ENCODE assay signal across 8 cellular contexts in the genomic region with DNA sequence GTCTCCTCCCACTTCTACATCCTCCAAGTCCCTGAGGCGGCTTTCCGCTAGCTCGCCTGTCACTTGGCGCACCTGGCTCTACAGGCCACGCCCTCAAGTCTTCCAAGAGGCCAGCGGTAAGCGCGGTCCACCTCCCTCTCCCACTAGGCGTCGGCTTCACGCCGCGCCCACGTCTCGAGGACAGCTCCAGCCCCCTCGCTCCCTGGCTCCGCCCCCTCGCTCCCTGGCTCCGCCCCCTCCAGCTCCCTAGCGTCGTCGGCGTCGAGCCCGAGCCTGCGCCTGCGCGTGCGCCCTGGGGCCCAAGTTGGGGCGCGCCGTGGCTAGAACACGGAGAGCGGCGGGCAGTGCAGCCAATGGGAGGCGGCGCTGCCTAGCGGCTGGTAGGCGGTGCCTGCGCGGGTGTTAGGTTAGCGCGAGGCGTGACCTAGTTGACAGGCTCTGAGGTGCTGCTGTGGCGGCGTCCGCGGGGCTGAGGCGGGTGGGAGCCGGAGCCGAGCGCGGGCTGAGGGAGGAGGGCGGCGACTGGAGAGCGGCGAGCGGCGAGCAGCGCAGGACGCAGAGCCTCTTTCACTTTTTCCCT. TPM values are rescaled to one million over a fixed set of nuclear protein-coding genes. Genes with fewer than 3 reads are reported as not detected.
A peak's percentile ranks its signal among the peaks of the same experiment; 100 is the strongest.
DNase-seq lines count a peak whose midpoint lies in the region; ATAC-seq and TF ChIP-seq lines count a peak whose summit lies in the region.

Gene MACROD2, plus strand, starts transcription at position 431 of the 580 bp plus-strand sequence.

- TF ChIP-seq CTCF in HFF-Myc (IDR thresholded peaks at IDR 0.05; ENCODE audit: low read depth, low read length, missing control alignments), result no peak
- no peak for TF ChIP-seq CTCF in activated CD8-positive, alpha-beta T cell treated with anti-CD3 and anti-CD28 coated beads for 36 hours (IDR thresholded peaks at IDR 0.05)

- CTCF ChIA-PET in activated CD8-positive, alpha-beta T cell treated with anti-CD3 and anti-CD28 coated beads for 36 hours (lab: Charles Lee), result no interaction called here

- ATAC-seq in activated CD8-positive, alpha-beta T cell treated with anti-CD3 and anti-CD28 coated beads for 36 hours, result peak; percentile 76
- ATAC-seq in HG03565 (IDR thresholded peaks at IDR 0.05; ENCODE audit: unreplicated experiment), result no peak

- peak; percentile 92 for DNase-seq in AG08396 (ENCODE audit: low spot score)
- peak; percentile 40 for DNase-seq in HFF-Myc (ENCODE audit: extremely low read depth, low read depth)
- DNase-seq in NCI-H2227 treated with DMSO at 0.1 percent for 48 hours (lab: John Stamatoyannopoulos, UW), result peak; percentile 95
- peak; percentile 28 for DNase-seq in activated CD8-positive, alpha-beta T cell treated with anti-CD3 and anti-CD28 coated beads for 36 hours
- DNase-seq in stimulated activated CD8-positive, alpha-beta memory T cell treated with anti-CD3 and anti-CD28 coated beads, Interleukin-12 subunit alpha, Interleukin-12 subunit beta, amount 100 ng/mL, for 4 hours (ENCODE audit: low read depth), result peak; percentile 8

- no peaks in the 10 kb centered on the region for H3K36me3 Mint-ChIP-seq in activated CD8-positive, alpha-beta T cell treated with anti-CD3 and anti-CD28 coated beads for 36 hours (ENCODE audit: low read depth)

- peaks cover 6% of the 10 kb centered on the region for H3K4me1 Mint-ChIP-seq in activated CD8-positive, alpha-beta T cell treated with anti-CD3 and anti-CD28 coated beads for 36 hours (ENCODE audit: low read depth)

- H3K4me3 Mint-ChIP-seq in activated CD8-positive, alpha-beta T cell treated with anti-CD3 and anti-CD28 coated beads for 36 hours, result peak within 1 kb of the TSS; percentile 22

- H3K9me3 Mint-ChIP-seq in activated CD8-positive, alpha-beta T cell treated with anti-CD3 and anti-CD28 coated beads for 36 hours, result peaks cover 10% of the 10 kb centered on the region

- H3K27ac ChIP-seq in esophagus (ENCODE audit: low read depth in 2 of 2, low read length in 1 of 2), result peak within 1 kb of the TSS; percentile 64 to 66
- no peak within 1 kb of the TSS for H3K27ac ChIP-seq in mesodermal cell (ENCODE audit: low read depth, low read length, severe bottlenecking)

- peaks cover 17% of the 10 kb centered on the region for H3K27me3 Mint-ChIP-seq in activated CD8-positive, alpha-beta T cell treated with anti-CD3 and anti-CD28 coated beads for 36 hours

- no peaks in the 10 kb centered on the region for H3K27me3 ChIP-seq in esophagus (ENCODE audit: control insufficient read depth in 1 of 2, insufficient read depth in 2 of 2, low read length in 2 of 2)

- intact Hi-C loops in activated CD8-positive, alpha-beta T cell treated with anti-CD3 and anti-CD28 coated beads for 36 hours (cut with micrococcal nuclease), result no loop called here

- POLR2A ChIA-PET in activated CD8-positive, alpha-beta T cell treated with anti-CD3 and anti-CD28 coated beads for 36 hours (lab: Charles Lee), result interaction anchor here (0.9 to 1.4 kb wide), 2 partner anchors 15 to 178 kb away, joined by 3 read pairs; no protein-coding TSS in a partner anchor

- WGBS in esophagus, 2 donors, result 5 to 8% methylated on average over 45 to 61 of the region's 61 CpGs
- 1 to 4% methylated on average over 29 to 49 of the region's 61 CpGs for WGBS in mesodermal cell (ENCODE audit: insufficient coverage in 2 of 2), 2 experiments

- H3K36me3 ChIP-seq in esophagus (ENCODE audit: control insufficient read depth in 2 of 2, insufficient read depth in 2 of 2, low read length in 1 of 2) (no peaks in the 10 kb centered on the region), mesodermal cell (ENCODE audit: control insufficient read depth, insufficient read depth, low read length) (no peaks in the 10 kb centered on the region)

- H3K9me3 ChIP-seq in esophagus (ENCODE audit: control insufficient read depth in 2 of 2, insufficient read depth in 1 of 2, low read depth in 1 of 2, low read length in 1 of 2) (peaks cover 0 to 2% of the 10 kb centered on the region in 2 donors), mesodermal cell (ENCODE audit: control insufficient read depth, low read length) (peaks cover 9% of the 10 kb centered on the region)

- H3K4me1 ChIP-seq in esophagus (ENCODE audit: control insufficient read depth in 2 of 2, insufficient read depth in 2 of 2, low read length in 1 of 2) (no peaks in the 10 kb centered on the region), mesodermal cell (ENCODE audit: control insufficient read depth, insufficient read depth, low read length, poor library complexity, severe bottlenecking) (no peaks in the 10 kb centered on the region)

- no peak within 1 kb of the TSS for H3K27ac Mint-ChIP-seq in activated CD8-positive, alpha-beta T cell treated with anti-CD3 and anti-CD28 coated beads for 36 hours

- H3K4me3 ChIP-seq in HFF-Myc (replicated peaks; ENCODE audit: low read depth, low read length) (peak within 1 kb of the TSS; percentile 53), esophagus (ENCODE audit: low read depth in 1 of 2, low read length in 2 of 2) (peak within 1 kb of the TSS; percentile 74 to 75), mesodermal cell (ENCODE audit: extremely low read depth, insufficient read depth, low read length, poor library complexity, severe bottlenecking) (peak within 1 kb of the TSS; percentile 54)

RNA-seq across cellular contexts. Expression of gene MACROD2, which starts in this region (rescaled TPM):
- not detected for total RNA-seq in activated CD8-positive, alpha-beta T cell treated with anti-CD3 and anti-CD28 coated beads for 36 hours
- 1 to 10 TPM in 1 of 2 donors, under 1 TPM in 1; 0.64 to 1.9 TPM for polyA plus RNA-seq in esophagus
- polyA plus RNA-seq in mesodermal cell (2013, experiment 1 of 2), result 2.1 TPM
- polyA plus RNA-seq in mesodermal cell (2013, experiment 2 of 2), result 1.1 TPM

Comparison
In these comparisons a context has a peak if more than half of its experiments do, and no peak if none do; other contexts are left out.
1. Peak in DNase-seq and ATAC-seq in activated CD8-positive, alpha-beta T cell treated with anti-CD3 and anti-CD28 coated beads for 36 hours; RNA of the gene not detected or under 1 TPM.
2. DNase-seq: peak in every context shown above with its lines; median percentile 95 in NCI-H2227 treated with DMSO at 0.1 percent for 48 hours; 92 in AG08396; 40 in HFF-Myc; 28 in activated CD8-positive, alpha-beta T cell treated with anti-CD3 and anti-CD28 coated beads for 36 hours; 8 in stimulated activated CD8-positive, alpha-beta memory T cell treated with anti-CD3 and anti-CD28 coated beads, Interleukin-12 subunit alpha, Interleukin-12 subunit beta, amount 100 ng/mL, for 4 hours.